In genomic region chr1:32179193-32179442, GRCh38 we compare ENCODE assay signal across 8 cellular contexts. TPM values are rescaled to one million over a fixed set of nuclear protein-coding genes. Genes with fewer than 3 reads are reported as not detected.
DNase-seq lines count a peak whose midpoint lies in the region; ATAC-seq and TF ChIP-seq lines count a peak whose summit lies in the region.

No MANE protein-coding gene starts in this region.

- H3K4me1 ChIP-seq in heart left ventricle, result peaks cover 4 to 49% (median 34%) of the 10 kb centered on the region in 12 donors
- peaks cover 20% of the 10 kb centered on the region for H3K4me1 ChIP-seq in smooth muscle cell (ENCODE audit: low read depth)

- H3K27ac ChIP-seq in WERI-Rb-1 (peak overlapping the region; percentile 93), heart left ventricle (peak overlapping the region; percentile 80 to 99 (median 94)), smooth muscle cell (ENCODE audit: low read depth) (peak overlapping the region; percentile 96)

- no peak overlapping the region for H3K9ac ChIP-seq in smooth muscle cell (ENCODE audit: low read depth)

- H3K36me3 ChIP-seq in H7 (replicated peaks; ENCODE audit: control insufficient read depth, insufficient read depth, low read length) (peaks cover 13% of the 10 kb centered on the region), WERI-Rb-1 (peaks cover 42% of the 10 kb centered on the region), heart left ventricle (peaks cover 0 to 37% (median 30%) of the 10 kb centered on the region in 9 donors), smooth muscle cell (ENCODE audit: low read depth) (no peaks in the 10 kb centered on the region)

- TF ChIP-seq CTCF in WERI-Rb-1 (IDR thresholded peaks at IDR 0.05; ENCODE audit: low read depth, low read length) (no peak), heart left ventricle (IDR thresholded peaks at IDR 0.05) (no peak), smooth muscle cell (IDR thresholded peaks at IDR 0.05; ENCODE audit: borderline replicate concordance, insufficient read depth, poor library complexity, severe bottlenecking) (no peak)

- peaks cover 11% of the 10 kb centered on the region for H3F3A ChIP-seq in smooth muscle cell (ENCODE audit: low read depth)

- H3K27me3 ChIP-seq in H7 (ENCODE audit: control insufficient read depth, insufficient read depth, low read length) (no peaks in the 10 kb centered on the region), WERI-Rb-1 (ENCODE audit: insufficient read depth, low read depth, severe bottlenecking) (no peaks in the 10 kb centered on the region), heart left ventricle (no peaks in the 10 kb centered on the region), smooth muscle cell (ENCODE audit: low read depth) (no peaks in the 10 kb centered on the region)

- DNase-seq in H7 (no peak), WERI-Rb-1 (no peak), heart left ventricle (no peak), smooth muscle cell (lab: John Stamatoyannopoulos, UW; ENCODE audit: unreplicated experiment) (no peak), globus pallidus (ENCODE audit: low spot score) (no peak)
- no peak for DNase-seq in central memory CD4-positive, alpha-beta T cell
- DNase-seq in stimulated activated CD4-positive, alpha-beta T cell treated with anti-CD3 and anti-CD28 coated beads, Interleukin-4, amount 100 ng/mL, for 1 hour, result no peak

- 8 to 12% (median 10%) methylated on average over 6 to 7 of the region's 7 CpGs for WGBS in heart left ventricle, 4 donors
- 30% methylated on average over 7 of the region's 7 CpGs for WGBS in smooth muscle cell (ENCODE audit: low lambda C conversion rate)

- TF ChIP-seq POLR2A in heart left ventricle (IDR thresholded peaks at IDR 0.05), result no peak

- H3K4me2 ChIP-seq in smooth muscle cell, result peak overlapping the region; percentile 94

- H4K20me1 ChIP-seq in smooth muscle cell (ENCODE audit: low read depth), result peaks cover 35% of the 10 kb centered on the region

- peak overlapping the region; percentile 6 for H2AFZ ChIP-seq in smooth muscle cell (ENCODE audit: low read depth)

- H3K79me2 ChIP-seq in smooth muscle cell (ENCODE audit: low read depth), result peaks cover 38% of the 10 kb centered on the region

- H3K9me3 ChIP-seq in WERI-Rb-1 (ENCODE audit: severe bottlenecking) (no peaks in the 10 kb centered on the region), heart left ventricle (no peaks in the 10 kb centered on the region), smooth muscle cell (replicated peaks; ENCODE audit: low read depth) (no peaks in the 10 kb centered on the region)

- peak; percentile 16 to 27 (median 26) for ATAC-seq in heart left ventricle
- no peak for ATAC-seq in HG02759 (IDR thresholded peaks at IDR 0.05; ENCODE audit: unreplicated experiment)

- peak overlapping the region; percentile 75 for H3K4me3 ChIP-seq in H7 (ENCODE audit: insufficient read depth, low read depth, low read length)
- peak overlapping the region; percentile 82 for H3K4me3 ChIP-seq in WERI-Rb-1 (ENCODE audit: low read depth, low read length)
- peak overlapping the region; percentile 30 to 81 (median 69) for H3K4me3 ChIP-seq in heart left ventricle
- H3K4me3 ChIP-seq in smooth muscle cell, result peak overlapping the region; percentile 66

- intact Hi-C loops in heart left ventricle (cut with DNase I), result loop anchor here in 1 of 10 donors (2.0 kb wide), 1 partner anchor 70 kb away; the partner anchor contains the start of gene KPNA6

RNA-seq across cellular contexts. Expression of gene TXLNA, which starts 0.4 kb away (rescaled TPM):
- total RNA-seq in H7 (2014; rRNA removed; shearing (Covaris generic)), result 70.2 and 77.3 TPM in 2 replicates
- 10 to 100 TPM; 13.2 to 35.9 (median 18.6) TPM for total RNA-seq in heart left ventricle
- 10 to 100 TPM in 1 of 2 donors, 1 to 10 TPM in 1; 8.7 to 21.5 TPM for polyA plus RNA-seq in heart left ventricle
- 42.7 and 44.6 TPM in 2 replicates for total RNA-seq in smooth muscle cell
- polyA plus RNA-seq in smooth muscle cell, result 42.0 and 46.0 TPM in 2 replicates

RNA-seq across cellular contexts. Expression of gene CCDC28B, which starts 21.3 kb away (rescaled TPM):
- total RNA-seq in H7 (2014; rRNA removed; shearing (Covaris generic)), result 56.0 and 57.8 TPM in 2 replicates
- total RNA-seq in heart left ventricle (10 to 100 TPM; 12.5 to 23.7 (median 16.5) TPM), smooth muscle cell (19.9 and 41.6 TPM in 2 replicates)
- polyA plus RNA-seq in heart left ventricle (10 to 100 TPM; 19.0 to 40.2 TPM), smooth muscle cell (58.9 and 63.9 TPM in 2 replicates)

RNA-seq across cellular contexts. Expression of gene IQCC, which starts 26.4 kb away (rescaled TPM):
- 8.3 and 8.7 TPM in 2 replicates for total RNA-seq in H7 (2014; rRNA removed; shearing (Covaris generic))
- total RNA-seq in heart left ventricle (1 to 10 TPM in 2 of 9 donors, under 1 TPM in 7; 0.56 to 1.9 (median 0.74) TPM), smooth muscle cell (1.4 and 3.1 TPM in 2 replicates)
- polyA plus RNA-seq in heart left ventricle (under 1 TPM; 0.83 to 0.95 TPM), smooth muscle cell (2.4 TPM in 2 replicates)

RNA-seq across cellular contexts. Expression of gene DCDC2B, which starts 29.8 kb away (rescaled TPM):
- not detected in 2 replicates for total RNA-seq in H7 (2014; rRNA removed; shearing (Covaris generic))
- total RNA-seq in heart left ventricle, result not detected
- polyA plus RNA-seq in heart left ventricle, result not detected
- total RNA-seq in smooth muscle cell, result not detected in 2 replicates
- 0.47 TPM in 1 of 2 replicates, not detected in the other for polyA plus RNA-seq in smooth muscle cell

RNA-seq across cellular contexts. Expression of gene TMEM234, which starts 43.0 kb away (rescaled TPM):
- 11.8 and 16.3 TPM in 2 replicates for total RNA-seq in H7 (2014; rRNA removed; shearing (Covaris generic))
- total RNA-seq in heart left ventricle (10 to 100 TPM in 6 of 9 donors, 1 to 10 TPM in 3; 8.8 to 19.8 (median 10.8) TPM), smooth muscle cell (10.9 and 13.3 TPM in 2 replicates)
- polyA plus RNA-seq in heart left ventricle (10 to 100 TPM in 1 of 2 donors, 1 to 10 TPM in 1; 7.7 to 19.4 TPM), smooth muscle cell (19.8 and 27.5 TPM in 2 replicates)
